9 cellular contexts compared by ENCODE assay signal in genomic region chr22:24601217-24602104, GRCh38. TPM values are rescaled to one million over a fixed set of nuclear protein-coding genes. Genes with fewer than 3 reads are reported as not detected.
DNase-seq lines count a peak whose midpoint lies in the region; ATAC-seq lines count a peak whose summit lies in the region.
"Had no signal": no experiment of that assay in that cellular context is flagged by ENCODE, and none has a peak within 500 bp of the region (broad histone marks: within the 10 kb centered on the region; RNA-seq: fewer than 3 reads in every experiment).

No MANE protein-coding gene starts in this region.

- no peak overlapping the region for H3K4me3 Mint-ChIP-seq in activated T-helper 17 cell treated with anti-CD3 and anti-CD28 coated beads, Interleukin-2, amount 50 U/mL, for 72 hours

- H3K27ac Mint-ChIP-seq in activated T-helper 17 cell treated with anti-CD3 and anti-CD28 coated beads, Interleukin-2, amount 50 U/mL, for 72 hours, result no peak overlapping the region

- H3K27me3 Mint-ChIP-seq in activated T-helper 17 cell treated with anti-CD3 and anti-CD28 coated beads, Interleukin-2, amount 50 U/mL, for 72 hours, result no peaks in the 10 kb centered on the region

- H3K4me1 Mint-ChIP-seq in activated T-helper 17 cell treated with anti-CD3 and anti-CD28 coated beads, Interleukin-2, amount 50 U/mL, for 72 hours, result peaks cover 6% of the 10 kb centered on the region

- peak; percentile 37 for ATAC-seq in activated T-helper 17 cell treated with anti-CD3 and anti-CD28 coated beads, Interleukin-2, amount 50 U/mL, for 72 hours (replicated peaks)
- no peak for ATAC-seq in HG02852 (IDR thresholded peaks at IDR 0.05; ENCODE audit: unreplicated experiment)

- H3K9me3 Mint-ChIP-seq in activated T-helper 17 cell treated with anti-CD3 and anti-CD28 coated beads, Interleukin-2, amount 50 U/mL, for 72 hours, result no peaks in the 10 kb centered on the region

- DNase-seq in Caki2 (ENCODE audit: low read depth) (peak; percentile 92), KBM-7 (peak; percentile 43), mucosa of gallbladder (ENCODE audit: low spot score) (peak; percentile 86), cerebellum (ENCODE audit: low spot score) (no peak), cerebellar cortex (ENCODE audit: low spot score) (no peak)
- no peak for DNase-seq in activated CD8-positive, alpha-beta memory T cell treated with anti-CD3 and anti-CD28 coated beads, Interleukin-2, amount 50 U/mL, for 48 hours
- DNase-seq: activated T-cell treated with anti-CD3 and anti-CD28 coated beads, Interleukin-2, amount 50 U/mL, for 48 hours had no signal

- H3K36me3 Mint-ChIP-seq in activated T-helper 17 cell treated with anti-CD3 and anti-CD28 coated beads, Interleukin-2, amount 50 U/mL, for 72 hours (ENCODE audit: low read depth), result no peaks in the 10 kb centered on the region

- in situ Hi-C loops in Caki2 (cut with HindIII; ENCODE audit: low pct_unique_long_range_greater_than_20kb, low sequenced_read_pairs) (no loop called here), KBM-7 (cut with MboI; ENCODE audit: low pct_unique_long_range_greater_than_20kb, low sequenced_read_pairs) (no loop called here)

RNA-seq across cellular contexts. Expression of gene GGT1, which starts 1.5 kb away (rescaled TPM):
- total RNA-seq in Caki2 (2014; rRNA removed; shearing (Covaris generic); ENCODE audit: low replicate concordance), result 396 and 486 TPM in 2 replicates
- 100 to 1,000 TPM in 1 of 2 donors, 10 to 100 TPM in 1; 82.4 to 122 TPM for total RNA-seq in activated T-helper 17 cell treated with anti-CD3 and anti-CD28 coated beads, Interleukin-2, amount 50 U/mL, for 72 hours
- total RNA-seq in mucosa of gallbladder (208 TPM), cerebellum (4.9 TPM)

RNA-seq across cellular contexts. Expression of gene LRRC75B, which starts 8.6 kb away (rescaled TPM):
- 10.0 and 19.3 TPM in 2 replicates for total RNA-seq in Caki2 (2014; rRNA removed; shearing (Covaris generic); ENCODE audit: low replicate concordance)
- total RNA-seq in activated T-helper 17 cell treated with anti-CD3 and anti-CD28 coated beads, Interleukin-2, amount 50 U/mL, for 72 hours, result 1 to 10 TPM; 1.1 to 2.3 TPM
- total RNA-seq in mucosa of gallbladder (49.4 TPM), cerebellum (10.8 TPM)

RNA-seq across cellular contexts. Expression of gene SNRPD3, which starts 45.7 kb away (rescaled TPM):
- 158 and 182 TPM in 2 replicates for total RNA-seq in Caki2 (2014; rRNA removed; shearing (Covaris generic); ENCODE audit: low replicate concordance)
- total RNA-seq in activated T-helper 17 cell treated with anti-CD3 and anti-CD28 coated beads, Interleukin-2, amount 50 U/mL, for 72 hours, result 100 to 1,000 TPM in 1 of 2 donors, 10 to 100 TPM in 1; 81.1 to 128 TPM
- total RNA-seq in mucosa of gallbladder (98.3 TPM), cerebellum (121 TPM)

RNA-seq across cellular contexts. Expression of gene GUCD1, which starts 46.5 kb away (rescaled TPM):
- total RNA-seq in Caki2 (2014; rRNA removed; shearing (Covaris generic); ENCODE audit: low replicate concordance), result 209 and 238 TPM in 2 replicates
- total RNA-seq in activated T-helper 17 cell treated with anti-CD3 and anti-CD28 coated beads, Interleukin-2, amount 50 U/mL, for 72 hours, result 100 to 1,000 TPM in 1 of 2 donors, 10 to 100 TPM in 1; 90.4 to 158 TPM
- 201 TPM for total RNA-seq in mucosa of gallbladder
- total RNA-seq in cerebellum, result 39.1 TPM

Comparison
In these comparisons a context has a peak if more than half of its experiments do, and no peak if none do; other contexts are left out.
1. DNase-seq: peak in Caki2 (single experiment), KBM-7 (single experiment) and mucosa of gallbladder (single experiment); none in cerebellum (single experiment), activated CD8-positive, alpha-beta memory T cell treated with anti-CD3 and anti-CD28 coated beads, Interleukin-2, amount 50 U/mL, for 48 hours (single experiment) and cerebellar cortex (single experiment).
2. RNA of gene GGT1, which starts 1.5 kb away (total RNA-seq): 396 to 486 TPM in Caki2, 208 TPM in mucosa of gallbladder (single experiment) and 82.4 to 122 TPM in activated T-helper 17 cell treated with anti-CD3 and anti-CD28 coated beads, Interleukin-2, amount 50 U/mL, for 72 hours; 4.9 TPM in cerebellum (single experiment); every median in the first group is over 10 times any median in the second.